1 cellular context compared by ENCODE assay signal in genomic region chr4:8547108-8547911, GRCh38.
TF ChIP-seq lines count a peak whose summit lies in the region.

No MANE protein-coding gene starts in this region.

TF ChIP-seq in K562, 482 proteins besides CTCF, POLR2A, EP300 and RAD21 (continued from another document and continues in another):
- no peak for TF ChIP-seq TAF1 (IDR thresholded peaks at IDR 0.05; ENCODE audit: control insufficient read depth, extremely low read depth, insufficient read depth, low read length, severe bottlenecking)
- no peak for TF ChIP-seq KDM4B (IDR thresholded peaks at IDR 0.05; ENCODE audit: borderline replicate concordance in 2 of 2, low read depth in 1 of 2)
- TF ChIP-seq TAF15 (IDR thresholded peaks at IDR 0.05; ENCODE audit: low read depth, low read length): no peak
- no peak for TF ChIP-seq ZC3H4 (CRISPR knock-in tag; IDR thresholded peaks at IDR 0.05; ENCODE audit: borderline replicate concordance)
- TF ChIP-seq ZNF778 (CRISPR knock-in tag; IDR thresholded peaks at IDR 0.05): no peak
- TF ChIP-seq RBM39 (optimal IDR thresholded peaks at IDR 0.05; ENCODE audit: low read depth, low read length): no peak
- no peak for TF ChIP-seq BMI1 (IDR thresholded peaks at IDR 0.05; ENCODE audit: low read length)
- no peak for TF ChIP-seq NR2F6 (CRISPR knock-in tag; IDR thresholded peaks at IDR 0.05)
- TF ChIP-seq NFIX (CRISPR knock-in tag; IDR thresholded peaks at IDR 0.05; ENCODE audit: low read depth): no peak
- peak; percentile 91 for TF ChIP-seq HMBOX1 (IDR thresholded peaks at IDR 0.05)
- TF ChIP-seq RFX5 (IDR thresholded peaks at IDR 0.05; ENCODE audit: low read depth, low read length): no peak
- no peak for TF ChIP-seq MBD2 (IDR thresholded peaks at IDR 0.05; ENCODE audit: borderline replicate concordance, low read depth)
- 0 out of 2 replicates have a peak, but pooled peaks have one; percentile 33 for TF ChIP-seq CEBPG (CRISPR knock-in tag; IDR thresholded peaks at IDR 0.05)
- no peak for TF ChIP-seq CEBPG (tag; conservative IDR thresholded peaks at IDR 0.05 in 1 of 2, IDR thresholded peaks at IDR 0.05 in 1 of 2)
- TF ChIP-seq RBM34 (IDR thresholded peaks at IDR 0.05; ENCODE audit: borderline replicate concordance, insufficient read depth, low read length): no peak
- peak; percentile 57; the same call in 1 of the 2 replicates for TF ChIP-seq ZNF175 (CRISPR knock-in tag; IDR thresholded peaks at IDR 0.05; ENCODE audit: low read depth)
- peak; percentile 83; the same call in 1 of the 2 replicates for TF ChIP-seq SMARCA4 (IDR thresholded peaks at IDR 0.05)
- TF ChIP-seq CTCFL (IDR thresholded peaks at IDR 0.05; ENCODE audit: borderline replicate concordance, insufficient read depth, low read depth, low read length, poor library complexity, severe bottlenecking): no peak
- TF ChIP-seq NFIC (IDR thresholded peaks at IDR 0.05): no peak; the same call in 1 of the 2 replicates
- no peak for TF ChIP-seq PBX2 (CRISPR knock-in tag; IDR thresholded peaks at IDR 0.05; ENCODE audit: low read depth)
- 0 out of 2 replicates have a peak, but pooled peaks have one; percentile 18 for TF ChIP-seq PBX2 (tag; conservative IDR thresholded peaks at IDR 0.05; ENCODE audit: low read depth)
- TF ChIP-seq RBM25 (IDR thresholded peaks at IDR 0.05; ENCODE audit: low read depth, low read length, severe bottlenecking): peak; percentile 94
- TF ChIP-seq NRF1 (conservative IDR thresholded peaks at IDR 0.05 in 1 of 2, IDR thresholded peaks at IDR 0.05 in 1 of 2): peak in 1 of 2 experiments; percentile 46; a peak in 2 of 4 replicates
- no peak for TF ChIP-seq SRSF1 (IDR thresholded peaks at IDR 0.05; ENCODE audit: low read depth, low read length)
- TF ChIP-seq ZFP1 (CRISPR knock-in tag; IDR thresholded peaks at IDR 0.05): no peak
- no peak for TF ChIP-seq MITF (IDR thresholded peaks at IDR 0.05)
- TF ChIP-seq ZNF23 (CRISPR knock-in tag; IDR thresholded peaks at IDR 0.05): no peak
- no peak for TF ChIP-seq ZNF57 (CRISPR knock-in tag; IDR thresholded peaks at IDR 0.05)
- TF ChIP-seq PCBP1 (IDR thresholded peaks at IDR 0.05; ENCODE audit: low read depth, low read length, poor library complexity, severe bottlenecking): no peak
- TF ChIP-seq TCFL5 (CRISPR knock-in tag; conservative IDR thresholded peaks at IDR 0.05): no peak
- TF ChIP-seq HMGN3 (IDR thresholded peaks at IDR 0.05; ENCODE audit: borderline replicate concordance, extremely low read depth, insufficient read length, low read depth, low read length): no peak
- TF ChIP-seq ZNF507 (tag; conservative IDR thresholded peaks at IDR 0.05): no peak
- no peak for TF ChIP-seq ZNF76 (CRISPR knock-in tag; IDR thresholded peaks at IDR 0.05; ENCODE audit: borderline replicate concordance)
- TF ChIP-seq MYBL2 (IDR thresholded peaks at IDR 0.05; ENCODE audit: low read depth): no peak
- no peak for TF ChIP-seq MYBL2 (CRISPR knock-in tag; IDR thresholded peaks at IDR 0.05; ENCODE audit: borderline replicate concordance)
- no peak for TF ChIP-seq ATF1 (CRISPR knock-in tag; IDR thresholded peaks at IDR 0.05)
- TF ChIP-seq ATF1 (tag; IDR thresholded peaks at IDR 0.05): peak; percentile 60
- TF ChIP-seq NFRKB (IDR thresholded peaks at IDR 0.05; ENCODE audit: low read depth): peak; percentile 50; the same call in 1 of the 2 replicates
- peak; percentile 98 for TF ChIP-seq HDAC2 (IDR thresholded peaks at IDR 0.05)
- TF ChIP-seq, protein P1, sequence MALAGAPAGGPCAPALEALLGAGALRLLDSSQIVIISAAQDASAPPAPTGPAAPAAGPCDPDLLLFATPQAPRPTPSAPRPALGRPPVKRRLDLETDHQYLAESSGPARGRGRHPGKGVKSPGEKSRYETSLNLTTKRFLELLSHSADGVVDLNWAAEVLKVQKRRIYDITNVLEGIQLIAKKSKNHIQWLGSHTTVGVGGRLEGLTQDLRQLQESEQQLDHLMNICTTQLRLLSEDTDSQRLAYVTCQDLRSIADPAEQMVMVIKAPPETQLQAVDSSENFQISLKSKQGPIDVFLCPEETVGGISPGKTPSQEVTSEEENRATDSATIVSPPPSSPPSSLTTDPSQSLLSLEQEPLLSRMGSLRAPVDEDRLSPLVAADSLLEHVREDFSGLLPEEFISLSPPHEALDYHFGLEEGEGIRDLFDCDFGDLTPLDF (CRISPR knock-in tag; IDR thresholded peaks at IDR 0.05): no peak
- TF ChIP-seq MCM7 (IDR thresholded peaks at IDR 0.05): no peak
- no peak for TF ChIP-seq NUFIP1 (IDR thresholded peaks at IDR 0.05; ENCODE audit: partially characterized antibody)
- no peak for TF ChIP-seq E2F3 (CRISPR knock-in tag; IDR thresholded peaks at IDR 0.05)
- no peak for TF ChIP-seq ZBTB5 (IDR thresholded peaks at IDR 0.05)
- no peak for TF ChIP-seq TAF7 (tag; IDR thresholded peaks at IDR 0.05)
- no peak for TF ChIP-seq XRCC3 (IDR thresholded peaks at IDR 0.05)
- no peak for TF ChIP-seq SREBF2 (CRISPR knock-in tag; IDR thresholded peaks at IDR 0.05)
- TF ChIP-seq SIN3B (IDR thresholded peaks at IDR 0.05; ENCODE audit: low read depth): no peak
- TF ChIP-seq, protein P2, sequence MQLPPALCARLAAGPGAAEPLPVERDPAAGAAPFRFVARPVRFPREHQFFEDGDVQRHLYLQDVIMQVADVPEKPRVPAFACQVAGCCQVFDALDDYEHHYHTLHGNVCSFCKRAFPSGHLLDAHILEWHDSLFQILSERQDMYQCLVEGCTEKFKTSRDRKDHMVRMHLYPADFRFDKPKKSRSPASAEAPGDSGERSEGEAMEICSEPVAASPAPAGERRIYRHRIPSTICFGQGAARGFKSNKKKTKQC (CRISPR knock-in tag; IDR thresholded peaks at IDR 0.05): no peak
- no peak for TF ChIP-seq RBM17 (IDR thresholded peaks at IDR 0.05; ENCODE audit: borderline replicate concordance, low read depth, low read length)
- no peak for TF ChIP-seq USF1 (CRISPR knock-in tag; IDR thresholded peaks at IDR 0.05)
- no peak for TF ChIP-seq GMEB1 (CRISPR knock-in tag; IDR thresholded peaks at IDR 0.05)
- TF ChIP-seq MAX (CRISPR knock-in tag; IDR thresholded peaks at IDR 0.05): no peak
- TF ChIP-seq, protein P3, sequence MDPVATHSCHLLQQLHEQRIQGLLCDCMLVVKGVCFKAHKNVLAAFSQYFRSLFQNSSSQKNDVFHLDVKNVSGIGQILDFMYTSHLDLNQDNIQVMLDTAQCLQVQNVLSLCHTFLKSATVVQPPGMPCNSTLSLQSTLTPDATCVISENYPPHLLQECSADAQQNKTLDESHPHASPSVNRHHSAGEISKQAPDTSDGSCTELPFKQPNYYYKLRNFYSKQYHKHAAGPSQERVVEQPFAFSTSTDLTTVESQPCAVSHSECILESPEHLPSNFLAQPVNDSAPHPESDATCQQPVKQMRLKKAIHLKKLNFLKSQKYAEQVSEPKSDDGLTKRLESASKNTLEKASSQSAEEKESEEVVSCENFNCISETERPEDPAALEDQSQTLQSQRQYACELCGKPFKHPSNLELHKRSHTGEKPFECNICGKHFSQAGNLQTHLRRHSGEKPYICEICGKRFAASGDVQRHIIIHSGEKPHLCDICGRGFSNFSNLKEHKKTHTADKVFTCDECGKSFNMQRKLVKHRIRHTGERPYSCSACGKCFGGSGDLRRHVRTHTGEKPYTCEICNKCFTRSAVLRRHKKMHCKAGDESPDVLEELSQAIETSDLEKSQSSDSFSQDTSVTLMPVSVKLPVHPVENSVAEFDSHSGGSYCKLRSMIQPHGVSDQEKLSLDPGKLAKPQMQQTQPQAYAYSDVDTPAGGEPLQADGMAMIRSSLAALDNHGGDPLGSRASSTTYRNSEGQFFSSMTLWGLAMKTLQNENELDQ (CRISPR knock-in tag; IDR thresholded peaks at IDR 0.05; ENCODE audit: borderline replicate concordance): no peak
- no peak for TF ChIP-seq NONO (IDR thresholded peaks at IDR 0.05; ENCODE audit: low read depth in 2 of 2, low read length in 1 of 2)
- no peak for TF ChIP-seq PHF8 (IDR thresholded peaks at IDR 0.05; ENCODE audit: borderline replicate concordance, low read length)
